Comparison of ENCODE assay signal across 10 cellular contexts in the genomic region with DNA sequence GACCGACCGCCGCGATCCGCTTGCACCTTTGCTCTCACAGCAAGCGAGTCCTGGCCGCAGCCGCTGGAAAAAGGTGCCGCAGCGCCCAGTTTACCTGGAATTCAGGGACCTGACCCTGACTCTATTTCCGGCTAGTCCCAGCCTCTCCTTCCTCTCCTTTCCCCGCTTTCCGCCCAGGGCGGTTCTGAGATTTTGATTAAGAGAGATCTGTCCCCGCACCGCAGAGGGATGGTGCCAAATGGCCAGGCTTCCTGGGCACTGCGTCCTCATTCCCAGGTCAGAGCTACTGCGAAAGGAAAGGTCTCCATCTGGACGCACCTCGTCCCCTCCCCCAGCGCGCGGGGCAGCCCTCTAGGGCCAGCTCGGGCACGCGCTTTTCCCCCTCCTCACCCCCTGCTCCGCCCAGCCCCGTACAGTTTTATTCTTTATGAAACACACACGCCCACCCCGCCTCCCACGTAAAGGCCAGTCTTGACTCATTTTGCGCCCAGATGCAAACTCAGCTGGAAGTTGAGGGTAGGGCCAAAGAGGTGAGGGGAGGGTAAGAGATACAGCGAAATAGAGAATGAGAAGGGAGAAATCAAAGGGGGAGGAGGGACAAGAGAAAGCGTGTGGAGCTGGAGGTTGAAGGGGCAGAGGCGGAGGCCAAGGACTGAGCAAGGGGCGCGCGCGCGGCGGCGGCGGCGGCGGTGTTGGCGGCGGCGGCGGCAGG.
A peak's percentile ranks its signal among the peaks of the same experiment; 100 is the strongest.
DNase-seq lines count a peak whose midpoint lies in the region; ATAC-seq, FAIRE-seq and TF ChIP-seq lines count a peak whose summit lies in the region.
"Had no signal": no experiment of that assay in that cellular context is flagged by ENCODE, and none has a peak within 500 bp of the region (broad histone marks: within the 10 kb centered on the region; RNA-seq: fewer than 3 reads in every experiment).

No MANE protein-coding gene starts in this region.

- H3K27ac Mint-ChIP-seq in activated T-cell treated with anti-CD3 and anti-CD28 coated beads, Interleukin-2, amount 50 U/mL, for 24 hours = peak overlapping the region; percentile 6
- no peak overlapping the region for H3K27ac Mint-ChIP-seq in T-helper 2 cell treated with Interferon-gamma antibody and Interleukin-4, amounts not matched to agents 5 μg/mL and 100 μg/mL, for 36 hours
- H3K27ac Mint-ChIP-seq in activated naive CD4-positive, alpha-beta T cell treated with anti-CD3 and anti-CD28 coated beads, Interleukin-2, amount 10 ng/mL, durations not matched to agents 7 days and 5 days = no peak overlapping the region

- H3K9me3 ChIP-seq in keratinocyte (ENCODE audit: control insufficient read depth, low read depth, low read length) (no peaks in the 10 kb centered on the region), upper lobe of left lung (no peaks in the 10 kb centered on the region)

- no peak overlapping the region for H3K9ac ChIP-seq in keratinocyte (ENCODE audit: control insufficient read depth, extremely low read depth, insufficient read depth, low read length)

- H3K27me3 ChIP-seq in keratinocyte (ENCODE audit: control insufficient read depth, extremely low read depth, insufficient read depth, low read length) (peaks cover 81% of the 10 kb centered on the region), upper lobe of left lung (peaks cover 0 to 47% (median 10%) of the 10 kb centered on the region in 4 donors)

- dilution Hi-C loops in keratinocyte (cut with MboI; ENCODE audit: extremely low pct_ligation_motif_present, low sequenced_read_pairs) = no loop called here

- ATAC-seq in upper lobe of left lung (ENCODE audit: low FRiP score in 2 of 2) = no peak
- ATAC-seq in GM19324 (IDR thresholded peaks at IDR 0.05; ENCODE audit: low FRiP score, unreplicated experiment) = no peak

- H3K9me1 ChIP-seq in keratinocyte (ENCODE audit: control insufficient read depth, extremely low read depth, insufficient read depth, low read length) = no peaks in the 10 kb centered on the region

- no peak for FAIRE-seq in keratinocyte (lab: Jason Lieb, UNC)
- FAIRE-seq: G401.6, TTC549 had no signal

- H3K36me3 Mint-ChIP-seq in activated T-cell treated with anti-CD3 and anti-CD28 coated beads, Interleukin-2, amount 50 U/mL, for 24 hours (ENCODE audit: low read depth) = no peaks in the 10 kb centered on the region
- H3K36me3 Mint-ChIP-seq in T-helper 2 cell treated with Interferon-gamma antibody and Interleukin-4, amounts not matched to agents 5 μg/mL and 100 μg/mL, for 36 hours (ENCODE audit: low read depth) = peaks cover 1% of the 10 kb centered on the region
- peaks cover 4% of the 10 kb centered on the region for H3K36me3 Mint-ChIP-seq in activated naive CD4-positive, alpha-beta T cell treated with anti-CD3 and anti-CD28 coated beads, Interleukin-2, amount 10 ng/mL, durations not matched to agents 7 days and 5 days

- peak overlapping the region; percentile 83 for H3K4me2 ChIP-seq in keratinocyte (ENCODE audit: control insufficient read depth, extremely low read depth, insufficient read depth, low read depth, low read length)

- WGBS in upper lobe of left lung, 2 donors = 3 to 4% methylated on average over 48 to 49 of the region's 49 CpGs

- peaks cover 80% of the 10 kb centered on the region for H3K27me3 Mint-ChIP-seq in activated T-cell treated with anti-CD3 and anti-CD28 coated beads, Interleukin-2, amount 50 U/mL, for 24 hours
- H3K27me3 Mint-ChIP-seq in T-helper 2 cell treated with Interferon-gamma antibody and Interleukin-4, amounts not matched to agents 5 μg/mL and 100 μg/mL, for 36 hours (ENCODE audit: low read depth) = peaks cover 75% of the 10 kb centered on the region
- H3K27me3 Mint-ChIP-seq in activated naive CD4-positive, alpha-beta T cell treated with anti-CD3 and anti-CD28 coated beads, Interleukin-2, amount 10 ng/mL, durations not matched to agents 7 days and 5 days = peaks cover 74% of the 10 kb centered on the region

- H3K4me1 Mint-ChIP-seq in activated T-cell treated with anti-CD3 and anti-CD28 coated beads, Interleukin-2, amount 50 U/mL, for 24 hours (ENCODE audit: low read depth) = peaks cover 12% of the 10 kb centered on the region
- peaks cover 4% of the 10 kb centered on the region for H3K4me1 Mint-ChIP-seq in T-helper 2 cell treated with Interferon-gamma antibody and Interleukin-4, amounts not matched to agents 5 μg/mL and 100 μg/mL, for 36 hours (ENCODE audit: low read depth)
- H3K4me1 Mint-ChIP-seq in activated naive CD4-positive, alpha-beta T cell treated with anti-CD3 and anti-CD28 coated beads, Interleukin-2, amount 10 ng/mL, durations not matched to agents 7 days and 5 days = peaks cover 3% of the 10 kb centered on the region

- H3K4me3 ChIP-seq in keratinocyte (ENCODE audit: control insufficient read depth in 2 of 3, extremely low read depth in 1 of 3, insufficient read depth in 2 of 3, low read depth in 1 of 3, low read length in 3 of 3) = peak overlapping the region; percentile 11 to 70 (median 67)
- peak overlapping the region in 3 of 4 donors; percentile 38 to 50 (median 48) for H3K4me3 ChIP-seq in upper lobe of left lung

- no peaks in the 10 kb centered on the region for H3K36me3 ChIP-seq in keratinocyte (ENCODE audit: control insufficient read depth in 2 of 2, extremely low read depth in 1 of 2, insufficient read depth in 2 of 2, low read length in 2 of 2)
- no peaks in the 10 kb centered on the region for H3K36me3 ChIP-seq in upper lobe of left lung

- H3K4me1 ChIP-seq in keratinocyte (ENCODE audit: control insufficient read depth, extremely low read depth, insufficient read depth, low read length) (peaks cover 17% of the 10 kb centered on the region), upper lobe of left lung (peaks cover 0 to 44% (median 14%) of the 10 kb centered on the region in 4 donors)

- no peaks in the 10 kb centered on the region for H3K79me2 ChIP-seq in keratinocyte (ENCODE audit: control insufficient read depth, insufficient read depth, low read length)

- TF ChIP-seq POLR2A in upper lobe of left lung (IDR thresholded peaks at IDR 0.05) = no peak

- H3K4me3 Mint-ChIP-seq in activated T-cell treated with anti-CD3 and anti-CD28 coated beads, Interleukin-2, amount 50 U/mL, for 24 hours = no peak overlapping the region
- peak overlapping the region; percentile 38 for H3K4me3 Mint-ChIP-seq in T-helper 2 cell treated with Interferon-gamma antibody and Interleukin-4, amounts not matched to agents 5 μg/mL and 100 μg/mL, for 36 hours
- H3K4me3 Mint-ChIP-seq in activated naive CD4-positive, alpha-beta T cell treated with anti-CD3 and anti-CD28 coated beads, Interleukin-2, amount 10 ng/mL, durations not matched to agents 7 days and 5 days = no peak overlapping the region

- no peak for DNase-seq in activated T-cell treated with anti-CD3 and anti-CD28 coated beads, Interleukin-2, amount 50 U/mL, for 24 hours
- DNase-seq in activated T-cell treated with anti-CD3 and anti-CD28 coated beads, Interleukin-2, amount 50 U/mL, for 48 hours = no peak
- no peak for DNase-seq in T-helper 2 cell treated with Interferon-gamma antibody and Interleukin-4, amounts not matched to agents 5 μg/mL and 100 μg/mL, for 36 hours (ENCODE audit: low spot score)
- DNase-seq in keratinocyte (ENCODE audit: low read depth, low spot score) = no peak
- peak in 1 of 2 donors; percentile 41 for DNase-seq in upper lobe of left lung
- DNase-seq in effector CD8-positive, alpha-beta T cell (lab: John Stamatoyannopoulos, UW) = no peak
- DNase-seq in activated naive CD4-positive, alpha-beta T cell treated with anti-CD3 and anti-CD28 coated beads, Interleukin-2, amount 10 ng/mL, durations not matched to agents 7 days and 5 days = no peak

- no peak for TF ChIP-seq CTCF in keratinocyte (optimal IDR thresholded peaks at IDR 0.05 in 1 of 3, IDR thresholded peaks at IDR 0.05 in 1 of 3, conservative IDR thresholded peaks at IDR 0.05 in 1 of 3; ENCODE audit: extremely low read depth in 1 of 3, insufficient read depth in 2 of 3, low read length in 3 of 3)
- no peak for TF ChIP-seq CTCF in upper lobe of left lung (IDR thresholded peaks at IDR 0.05)

- H3K27ac ChIP-seq in keratinocyte (ENCODE audit: control insufficient read depth, insufficient read depth, low read length) = no peak overlapping the region
- H3K27ac ChIP-seq in upper lobe of left lung = no peak overlapping the region

- CTCF ChIA-PET in activated naive CD4-positive, alpha-beta T cell treated with anti-CD3 and anti-CD28 coated beads, Interleukin-2, amount 10 ng/mL, durations not matched to agents 7 days and 5 days (lab: Charles Lee) = no interaction called here

- peak overlapping the region; percentile 42 for H2AFZ ChIP-seq in keratinocyte (ENCODE audit: control insufficient read depth, low read length)

- H4K20me1 ChIP-seq in keratinocyte (ENCODE audit: control insufficient read depth, extremely low read depth, insufficient read depth, low read length) = no peaks in the 10 kb centered on the region

- TF ChIP-seq EP300 in upper lobe of left lung (IDR thresholded peaks at IDR 0.05) = no peak

- H3K9me3 Mint-ChIP-seq in activated T-cell treated with anti-CD3 and anti-CD28 coated beads, Interleukin-2, amount 50 U/mL, for 24 hours = peaks cover 7% of the 10 kb centered on the region
- H3K9me3 Mint-ChIP-seq in T-helper 2 cell treated with Interferon-gamma antibody and Interleukin-4, amounts not matched to agents 5 μg/mL and 100 μg/mL, for 36 hours = no peaks in the 10 kb centered on the region
- H3K9me3 Mint-ChIP-seq in activated naive CD4-positive, alpha-beta T cell treated with anti-CD3 and anti-CD28 coated beads, Interleukin-2, amount 10 ng/mL, durations not matched to agents 7 days and 5 days = no peaks in the 10 kb centered on the region
